In the genomic region with DNA sequence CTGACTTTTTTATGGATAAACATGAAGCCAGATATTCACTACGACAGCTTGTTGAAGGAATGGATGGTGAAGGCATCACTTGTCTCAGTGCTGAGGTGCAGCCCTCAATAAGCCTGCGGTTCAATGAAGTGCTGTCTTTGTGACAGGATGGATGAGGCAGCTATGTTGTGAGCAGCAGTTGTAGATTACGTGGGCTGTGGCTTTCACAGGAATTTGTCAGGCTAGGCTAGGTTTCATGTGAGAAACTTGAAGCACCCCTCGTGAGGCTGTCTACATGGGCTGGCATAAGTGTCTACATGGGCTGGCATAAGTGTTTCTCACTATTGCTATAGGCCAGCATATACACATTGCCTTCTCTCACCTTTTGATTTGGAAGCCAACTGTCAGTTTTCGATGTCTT, we compare ENCODE assay signal across 14 cellular contexts.
DNase-seq lines count a peak whose midpoint lies in the region; ATAC-seq and TF ChIP-seq lines count a peak whose summit lies in the region.
"Had no signal": no experiment of that assay in that cellular context is flagged by ENCODE, and none has a peak within 500 bp of the region (broad histone marks: within the 10 kb centered on the region; RNA-seq: fewer than 3 reads in every experiment).

No MANE protein-coding gene starts in this region.

- H3K27me3 Mint-ChIP-seq in neural progenitor cell (ENCODE audit: insufficient read depth, low read depth) = no peaks in the 10 kb centered on the region
- H3K27me3 Mint-ChIP-seq: CD4-positive, alpha-beta memory T cell had no signal

- DNase-seq in MM.1S = peak; percentile 9
- DNase-seq in UCSD-AML1 (lab: John Stamatoyannopoulos, UW; ENCODE audit: unreplicated experiment) = peak; percentile 2
- peak; percentile 26 for DNase-seq in left kidney (ENCODE audit: low read depth, low spot score)
- DNase-seq in neural progenitor cell (ENCODE audit: low spot score) = no peak
- DNase-seq in left lobe of liver (ENCODE audit: low spot score) = no peak
- DNase-seq in stimulated activated CD4-positive, alpha-beta T cell treated with anti-CD3 and anti-CD28 coated beads, Interleukin-4, amount 100 ng/mL, for 24 hours = no peak
- DNase-seq in testis = no peak
- DNase-seq in NCI-H146 (lab: John Stamatoyannopoulos, UW) = no peak
- DNase-seq: BE2C; CD4-positive, alpha-beta memory T cell; DND-41 had no signal

- H3K4me1 Mint-ChIP-seq in neural progenitor cell = no peaks in the 10 kb centered on the region
- H3K4me1 Mint-ChIP-seq: CD4-positive, alpha-beta memory T cell had no signal

- H4K20me1 ChIP-seq in MM.1S (ENCODE audit: insufficient read depth, low read length) (no peaks in the 10 kb centered on the region), neural progenitor cell (ENCODE audit: low read depth) (no peaks in the 10 kb centered on the region)

- H3K9me2 ChIP-seq in MM.1S (replicated peaks; ENCODE audit: insufficient read depth, low read length) = no peaks in the 10 kb centered on the region

- no peak overlapping the region for H3K27ac Mint-ChIP-seq in neural progenitor cell
- H3K27ac Mint-ChIP-seq: CD4-positive, alpha-beta memory T cell had no signal

- H3K9ac ChIP-seq in MM.1S (ENCODE audit: low read length) = no peak overlapping the region
- no peak overlapping the region for H3K9ac ChIP-seq in neural progenitor cell

- no peaks in the 10 kb centered on the region for H3K9me3 Mint-ChIP-seq in neural progenitor cell

- H2AFZ ChIP-seq in MM.1S (ENCODE audit: low read length) (no peak overlapping the region), neural progenitor cell (replicated peaks) (peak overlapping the region; percentile 17)

- H3K4me3 ChIP-seq in MM.1S (ENCODE audit: low read length) (no peak overlapping the region), neural progenitor cell (no peak overlapping the region), testis (no peak overlapping the region)

- H3F3A ChIP-seq in MM.1S (ENCODE audit: insufficient read depth, low read length) = no peaks in the 10 kb centered on the region
- no peaks in the 10 kb centered on the region for H3F3A ChIP-seq in neural progenitor cell (ENCODE audit: low read depth)

- H3K36me3 ChIP-seq in MM.1S (replicated peaks; ENCODE audit: insufficient read depth, low read length) (no peaks in the 10 kb centered on the region), neural progenitor cell (no peaks in the 10 kb centered on the region), testis (ENCODE audit: low read depth, missing control alignments) (no peaks in the 10 kb centered on the region)
- H3K36me3 ChIP-seq: BE2C had no signal

- no peak for TF ChIP-seq CTCF in MM.1S (IDR thresholded peaks at IDR 0.05; ENCODE audit: low read length)
- no peak for TF ChIP-seq CTCF in neural progenitor cell (IDR thresholded peaks at IDR 0.05)
- no peak for TF ChIP-seq CTCF in testis (IDR thresholded peaks at IDR 0.05)

- 76 to 85% methylated on average over 5 of the region's 5 CpGs for WGBS in testis, 2 donors

- H3K27me3 ChIP-seq in MM.1S (replicated peaks; ENCODE audit: insufficient read depth, low read length) = no peaks in the 10 kb centered on the region
- no peaks in the 10 kb centered on the region for H3K27me3 ChIP-seq in neural progenitor cell
- H3K27me3 ChIP-seq in testis = no peaks in the 10 kb centered on the region
- H3K27me3 ChIP-seq: BE2C had no signal

- H3K9me3 ChIP-seq in MM.1S (replicated peaks; ENCODE audit: insufficient read depth, low read length) (no peaks in the 10 kb centered on the region), neural progenitor cell (ENCODE audit: low read depth) (no peaks in the 10 kb centered on the region), testis (no peaks in the 10 kb centered on the region)
- H3K9me3 ChIP-seq: BE2C had no signal

- no peak overlapping the region for H3K4me3 Mint-ChIP-seq in neural progenitor cell
- H3K4me3 Mint-ChIP-seq: CD4-positive, alpha-beta memory T cell had no signal

- ATAC-seq in left lobe of liver = no peak
- ATAC-seq: HCT116 had no signal

- no peaks in the 10 kb centered on the region for H3K36me3 Mint-ChIP-seq in neural progenitor cell
- H3K36me3 Mint-ChIP-seq: CD4-positive, alpha-beta memory T cell had no signal

- no peak for TF ChIP-seq POLR2A in testis (IDR thresholded peaks at IDR 0.05)

- H3K4me1 ChIP-seq in MM.1S (ENCODE audit: low read length) (no peaks in the 10 kb centered on the region), neural progenitor cell (no peaks in the 10 kb centered on the region), testis (no peaks in the 10 kb centered on the region)

- H3K79me2 ChIP-seq in MM.1S (ENCODE audit: low read length) = no peaks in the 10 kb centered on the region
- H3K79me2 ChIP-seq in neural progenitor cell (ENCODE audit: low read depth) = no peaks in the 10 kb centered on the region

- H3K27ac ChIP-seq in MM.1S (ENCODE audit: low read length) = no peak overlapping the region
- H3K27ac ChIP-seq in neural progenitor cell = no peak overlapping the region
- no peak overlapping the region for H3K27ac ChIP-seq in testis
- H3K27ac ChIP-seq: C4-2B, HL-60 had no signal

- intact Hi-C loops in testis (cut with DNase I; ENCODE audit: low total_unique reads) = no loop called here

- H3K4me2 ChIP-seq in MM.1S (ENCODE audit: low read depth, low read length) (no peak overlapping the region), neural progenitor cell (no peak overlapping the region)

Comparison
In these comparisons a context has a peak if more than half of its experiments do, and no peak if none do; other contexts are left out.
1. DNase-seq: peak in MM.1S (single experiment), UCSD-AML1 (single experiment) and left kidney (single experiment); none in neural progenitor cell (single experiment), left lobe of liver (single experiment), stimulated activated CD4-positive, alpha-beta T cell treated with anti-CD3 and anti-CD28 coated beads, Interleukin-4, amount 100 ng/mL, for 24 hours (single experiment), testis (single experiment) and NCI-H146 (single experiment).